Comparison of ENCODE assay signal across 8 cellular contexts in genomic region chr1:184388671-184389292, GRCh38. TPM values are rescaled to one million over a fixed set of nuclear protein-coding genes. Genes with fewer than 3 reads are reported as not detected.
DNase-seq lines count a peak whose midpoint lies in the region; FAIRE-seq and TF ChIP-seq lines count a peak whose summit lies in the region.

No MANE protein-coding gene starts in this region.

- H3K9ac ChIP-seq in skeletal muscle satellite cell (ENCODE audit: low read depth, low read length): peak overlapping the region; percentile 86

- H3K27me3 ChIP-seq in skeletal muscle satellite cell (ENCODE audit: control insufficient read depth, insufficient read depth, low read length): no peaks in the 10 kb centered on the region

- TF ChIP-seq CTCF in RWPE1 (conservative IDR thresholded peaks at IDR 0.05; ENCODE audit: low read depth) (no peak), fibroblast of pulmonary artery (IDR thresholded peaks at IDR 0.05; ENCODE audit: low read length, missing control alignments) (no peak)

- no peak for FAIRE-seq in RCC 7860 (lab: Jason Lieb, UNC)

- no peaks in the 10 kb centered on the region for H3K36me3 ChIP-seq in skeletal muscle satellite cell (ENCODE audit: insufficient read depth, low read length)

- POLR2A ChIA-PET in RWPE1 (lab: Yijun Ruan, JAX; ENCODE audit: low non-redundant PET): interaction anchor here (0.7 kb wide), 1 partner anchor 167 kb away, joined by 3 read pairs; no protein-coding TSS in a partner anchor

- CTCF ChIA-PET in RWPE1 (lab: Yijun Ruan, JAX): interaction anchor here (0.7 to 1.1 kb wide), 2 partner anchors 35 to 174 kb away, joined by 3 read pairs; no protein-coding TSS in a partner anchor

- peak overlapping the region; percentile 49 for H3K27ac ChIP-seq in RWPE1

- H3K4me2 ChIP-seq in skeletal muscle satellite cell (ENCODE audit: low read length): peak overlapping the region; percentile 97

- H3K9me3 ChIP-seq in skeletal muscle satellite cell (replicated peaks; ENCODE audit: low read length): no peaks in the 10 kb centered on the region

- DNase-seq in NCI-H1417 (lab: John Stamatoyannopoulos, UW): peak in 2 of 3 experiments; percentile 21 to 50
- DNase-seq in NCI-H1417 treated with DMSO at 0.1 percent for 48 hours (lab: John Stamatoyannopoulos, UW): no peak
- no peak for DNase-seq in RWPE1 (ENCODE audit: low spot score)
- DNase-seq in fibroblast of pulmonary artery (ENCODE audit: low read depth): no peak
- DNase-seq in RCC 7860 (ENCODE audit: low spot score): no peak
- no peak for DNase-seq in NCI-H82 treated with DMSO at 0.1 percent for 48 hours (lab: John Stamatoyannopoulos, UW; ENCODE audit: unreplicated experiment)
- no peak for DNase-seq in MV-4-11 (lab: John Stamatoyannopoulos, UW)

- peak overlapping the region; percentile 67 for H3K4me3 ChIP-seq in fibroblast of pulmonary artery (replicated peaks; ENCODE audit: low read depth, low read length)
- H3K4me3 ChIP-seq in skeletal muscle satellite cell (ENCODE audit: low read length): peak overlapping the region; percentile 92

- H3K4me1 ChIP-seq in skeletal muscle satellite cell (ENCODE audit: control insufficient read depth, insufficient read depth, low read length): peaks cover 14% of the 10 kb centered on the region

RNA-seq across cellular contexts. Expression of gene C1orf21, which starts 2.0 kb away (rescaled TPM):
- total RNA-seq in skeletal muscle satellite cell (2012; rRNA removed): 5.3 and 9.6 TPM in 2 replicates

Comparison
In these comparisons a context has a peak if more than half of its experiments do, and no peak if none do; other contexts are left out.
1. DNase-seq: peak in NCI-H1417 (2 of 3); none in NCI-H1417 treated with DMSO at 0.1 percent for 48 hours (single experiment), RWPE1 (single experiment), fibroblast of pulmonary artery (single experiment), RCC 7860 (single experiment), NCI-H82 treated with DMSO at 0.1 percent for 48 hours (single experiment) and MV-4-11 (single experiment).